8 cellular contexts compared by ENCODE assay signal in genomic region chr16:425082-425718, GRCh38. TPM values are rescaled to one million over a fixed set of nuclear protein-coding genes. Genes with fewer than 3 reads are reported as not detected.
DNase-seq lines count a peak whose midpoint lies in the region; ATAC-seq, FAIRE-seq and TF ChIP-seq lines count a peak whose summit lies in the region.

Gene RAB11FIP3 (plus strand): TSS chr16:425649. CDS start chr16:426007, 358 bp downstream.

- H3K9me3 ChIP-seq in MM.1S (replicated peaks; ENCODE audit: insufficient read depth, low read length): no peaks in the 10 kb centered on the region
- no peaks in the 10 kb centered on the region for H3K9me3 ChIP-seq in ovary
- no peaks in the 10 kb centered on the region for H3K9me3 ChIP-seq in thymus (ENCODE audit: control insufficient read depth)

- H3K4me1 ChIP-seq in MM.1S (ENCODE audit: low read length) (peaks cover 12% of the 10 kb centered on the region), ovary (ENCODE audit: insufficient read depth) (peaks cover 9% of the 10 kb centered on the region), thymus (ENCODE audit: control insufficient read depth, insufficient read depth, low read length) (peaks cover 16% of the 10 kb centered on the region)

- peak within 1 kb of the TSS; percentile 86 for H2AFZ ChIP-seq in MM.1S (ENCODE audit: low read length)

- no peaks in the 10 kb centered on the region for H3K9me2 ChIP-seq in MM.1S (replicated peaks; ENCODE audit: insufficient read depth, low read length)

- DNase-seq in GDM1 (lab: John Stamatoyannopoulos, UW) (peak; percentile 80), H54 (ENCODE audit: insufficient read length, low spot score) (peak; percentile 92), MM.1S (peak; percentile 88), glomerular visceral epithelial cell (ENCODE audit: extremely low spot score) (peak; percentile 76), ovary (peak; percentile 79 to 88 (median 84))

- H3K36me3 Mint-ChIP-seq in activated naive CD4-positive, alpha-beta T cell treated with anti-CD3 and anti-CD28 coated beads, Interleukin-2, amount 50 U/mL, for 24 hours: peaks cover 3% of the 10 kb centered on the region

- H3K9me3 Mint-ChIP-seq in activated naive CD4-positive, alpha-beta T cell treated with anti-CD3 and anti-CD28 coated beads, Interleukin-2, amount 50 U/mL, for 24 hours: no peaks in the 10 kb centered on the region

- peak within 1 kb of the TSS; percentile 46; the same call in 1 of the 2 replicates for H3K9ac ChIP-seq in MM.1S (ENCODE audit: low read length)

- H3K27ac Mint-ChIP-seq in activated naive CD4-positive, alpha-beta T cell treated with anti-CD3 and anti-CD28 coated beads, Interleukin-2, amount 50 U/mL, for 24 hours: peak within 1 kb of the TSS; percentile 90

- FAIRE-seq in H54 (lab: Jason Lieb, UNC): no peak

- H3K36me3 ChIP-seq in MM.1S (replicated peaks; ENCODE audit: insufficient read depth, low read length): no peaks in the 10 kb centered on the region
- no peaks in the 10 kb centered on the region for H3K36me3 ChIP-seq in ovary
- H3K36me3 ChIP-seq in thymus (ENCODE audit: control insufficient read depth, insufficient read depth): no peaks in the 10 kb centered on the region

- peak within 1 kb of the TSS; percentile 84 for H3K4me3 ChIP-seq in MM.1S (ENCODE audit: low read length)
- peak within 1 kb of the TSS; percentile 58 for H3K4me3 ChIP-seq in ovary
- H3K4me3 ChIP-seq in thymus (ENCODE audit: low read length): peak within 1 kb of the TSS; percentile 85

- H3K27ac ChIP-seq in MM.1S (ENCODE audit: low read length) (no peak within 1 kb of the TSS), ovary (peak within 1 kb of the TSS; percentile 65 to 88), thymus (ENCODE audit: low read depth) (peak within 1 kb of the TSS; percentile 80)

- H3K27me3 ChIP-seq in MM.1S (replicated peaks; ENCODE audit: insufficient read depth, low read length) (peaks cover 15% of the 10 kb centered on the region; the same call in 1 of the 2 replicates), ovary (no peaks in the 10 kb centered on the region), thymus (ENCODE audit: control insufficient read depth, insufficient read depth) (no peaks in the 10 kb centered on the region)

- TF ChIP-seq POLR2A in H54 (IDR thresholded peaks at IDR 0.05; ENCODE audit: low read depth, low read length) (peak; percentile 76), ovary (IDR thresholded peaks at IDR 0.05) (peak; percentile 84)

- H4K20me1 ChIP-seq in MM.1S (ENCODE audit: insufficient read depth, low read length): no peaks in the 10 kb centered on the region

- peaks cover 34% of the 10 kb centered on the region for H3K79me2 ChIP-seq in MM.1S (ENCODE audit: low read length)

- 0 to 1% (median 0%) methylated on average over 47 to 77 of the region's 77 CpGs for WGBS in ovary, 3 donors
- under 1% methylated on average over 77 of the region's 77 CpGs for WGBS in thymus

- H3K4me1 Mint-ChIP-seq in activated naive CD4-positive, alpha-beta T cell treated with anti-CD3 and anti-CD28 coated beads, Interleukin-2, amount 50 U/mL, for 24 hours: peaks cover 32% of the 10 kb centered on the region

- no peak for TF ChIP-seq EP300 in ovary (IDR thresholded peaks at IDR 0.05)

- intact Hi-C loops in ovary (cut with DNase I): no loop called here

- H3F3A ChIP-seq in MM.1S (ENCODE audit: insufficient read depth, low read length): no peaks in the 10 kb centered on the region

- peak; percentile 73 for ATAC-seq in SK-N-SH treated with all-trans-retinoic acid at 6 μM for 48 hours

- peak within 1 kb of the TSS; percentile 97 for H3K4me2 ChIP-seq in MM.1S (ENCODE audit: low read depth, low read length)

- TF ChIP-seq CTCF in MM.1S (IDR thresholded peaks at IDR 0.05; ENCODE audit: low read length) (peak; percentile 32), ovary (IDR thresholded peaks at IDR 0.05) (peak in 2 of 3 donors; percentile 23 to 52)

- H3K4me3 Mint-ChIP-seq in activated naive CD4-positive, alpha-beta T cell treated with anti-CD3 and anti-CD28 coated beads, Interleukin-2, amount 50 U/mL, for 24 hours: peak within 1 kb of the TSS; percentile 88

- no peaks in the 10 kb centered on the region for H3K27me3 Mint-ChIP-seq in activated naive CD4-positive, alpha-beta T cell treated with anti-CD3 and anti-CD28 coated beads, Interleukin-2, amount 50 U/mL, for 24 hours

TF ChIP-seq in SK-N-SH treated with all-trans-retinoic acid at 6 μM for 48 hours, 23 proteins besides CTCF, POLR2A, EP300 and RAD21:
- no peak for TF ChIP-seq ZNF70 (CRISPR knock-in tag; IDR thresholded peaks at IDR 0.05)
- no peak for TF ChIP-seq TOX (CRISPR knock-in tag; IDR thresholded peaks at IDR 0.05; ENCODE audit: borderline replicate concordance)
TF ChIP-seq in SK-N-SH treated with all-trans-retinoic acid at 6 μM for 48 hours: peak in this region for 0.

RNA-seq across cellular contexts. Expression of gene RAB11FIP3, which starts in this region (rescaled TPM):
- total RNA-seq in ovary: 10 to 100 TPM; 35.9 to 58.1 (median 38.1) TPM
- polyA plus RNA-seq in ovary (10 to 100 TPM; 18.0 to 40.1 TPM), thymus (26.7 TPM)
